ENCODE assay signal across 11 cellular contexts in the genomic region with DNA sequence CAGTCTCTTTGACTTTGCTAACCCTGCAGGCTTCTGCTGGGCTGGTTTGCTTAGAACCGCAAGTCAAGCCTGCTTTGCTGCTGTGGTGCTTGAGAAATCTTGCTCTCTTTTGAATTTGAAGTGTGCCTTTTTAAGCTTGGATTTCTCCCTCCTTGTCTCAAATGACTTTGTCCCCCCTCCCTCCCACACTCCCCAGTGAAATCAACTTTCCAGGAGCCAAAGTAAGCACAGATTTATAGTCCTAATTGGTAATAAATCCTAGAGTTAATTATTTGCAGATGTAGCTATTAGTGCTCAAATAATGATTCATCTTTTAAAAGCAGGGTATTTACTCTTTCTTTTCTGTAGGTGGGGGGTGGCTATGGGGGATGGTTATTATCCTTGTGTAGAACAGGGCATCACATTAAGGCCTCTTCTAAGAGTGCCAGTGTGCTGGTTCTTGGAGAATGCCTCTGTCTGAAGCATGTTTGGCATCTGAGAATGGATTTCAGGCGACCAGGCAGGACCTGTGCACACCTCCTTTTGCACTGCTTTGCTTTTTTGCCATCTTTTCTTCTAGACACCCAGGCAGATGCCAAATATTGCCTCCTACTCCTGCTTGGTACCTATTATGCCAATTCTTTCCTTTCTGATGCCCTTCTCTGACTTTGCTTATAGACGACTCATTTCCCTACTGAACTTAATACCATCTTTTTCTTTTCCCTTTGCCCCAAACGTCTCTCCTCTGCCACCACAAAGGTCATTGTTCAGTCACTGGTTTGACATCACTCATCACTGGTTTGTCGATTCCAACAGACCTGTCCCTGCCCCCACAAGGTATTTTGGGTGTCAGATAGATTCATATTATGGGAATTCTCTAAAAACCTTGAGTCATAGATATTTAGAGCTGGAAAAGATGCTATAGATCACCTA. TPM values are rescaled to one million over a fixed set of nuclear protein-coding genes. Genes with fewer than 3 reads are reported as not detected.
DNase-seq lines count a peak whose midpoint lies in the region; ATAC-seq and TF ChIP-seq lines count a peak whose summit lies in the region.
"Had no signal": no experiment of that assay in that cellular context is flagged by ENCODE, and none has a peak within 500 bp of the region (broad histone marks: within the 10 kb centered on the region; RNA-seq: fewer than 3 reads in every experiment).

No MANE protein-coding gene starts in this region.

- peak; percentile 58 for ATAC-seq in activated CD4-positive, alpha-beta T cell treated with anti-CD3 and anti-CD28 coated beads for 36 hours
- ATAC-seq: esophagus mucosa had no signal

- no peak overlapping the region for H3K4me3 Mint-ChIP-seq in activated CD4-positive, alpha-beta T cell treated with anti-CD3 and anti-CD28 coated beads for 36 hours
- no peak overlapping the region for H3K4me3 Mint-ChIP-seq in activated CD4-positive, alpha-beta T cell treated with anti-CD3 and anti-CD28 coated beads, Interleukin-2, amount 10 ng/mL, durations not matched to agents 24 days and 14 days
- H3K4me3 Mint-ChIP-seq in endothelial cell (ENCODE audit: unreplicated experiment): no peak overlapping the region

- H3K9me3 Mint-ChIP-seq in activated CD4-positive, alpha-beta T cell treated with anti-CD3 and anti-CD28 coated beads for 36 hours (ENCODE audit: low read depth): no peaks in the 10 kb centered on the region
- no peaks in the 10 kb centered on the region for H3K9me3 Mint-ChIP-seq in activated CD4-positive, alpha-beta T cell treated with anti-CD3 and anti-CD28 coated beads, Interleukin-2, amount 10 ng/mL, durations not matched to agents 24 days and 14 days
- H3K9me3 Mint-ChIP-seq in endothelial cell (ENCODE audit: unreplicated experiment): no peaks in the 10 kb centered on the region

- peaks cover 7 to 10% of the 10 kb centered on the region in 2 donors for H3K4me1 ChIP-seq in uterus
- H3K4me1 ChIP-seq: BLaER1 treated with 17β-estradiol and CSF1 and Interleukin-3, amounts not matched to agents 10 nM and 100 nM had no signal

- CTCF ChIA-PET in activated CD4-positive, alpha-beta T cell treated with anti-CD3 and anti-CD28 coated beads for 36 hours (lab: Charles Lee): interaction anchor here (1.1 kb wide), 1 partner anchor 380 kb away, joined by 3 read pairs; no protein-coding TSS in a partner anchor

- POLR2A ChIA-PET in activated CD4-positive, alpha-beta T cell treated with anti-CD3 and anti-CD28 coated beads for 36 hours (lab: Charles Lee): no interaction called here

- no peak for DNase-seq in activated CD4-positive, alpha-beta T cell treated with anti-CD3 and anti-CD28 coated beads for 36 hours
- no peak for DNase-seq in activated CD4-positive, alpha-beta T cell treated with anti-CD3 and anti-CD28 coated beads, Interleukin-2, amount 10 ng/mL, durations not matched to agents 24 days and 14 days
- peak; percentile 66 for DNase-seq in NCI-H524 treated with DMSO at 0.1 percent for 48 hours (lab: John Stamatoyannopoulos, UW)
- DNase-seq in fibroblast of the conjunctiva (ENCODE audit: low read depth): peak; percentile 62
- peak; percentile 53 to 86 for DNase-seq in uterus
- DNase-seq in DMS114 treated with DMSO at 0.1 percent for 48 hours (lab: John Stamatoyannopoulos, UW; ENCODE audit: unreplicated experiment): no peak
- no peak for DNase-seq in endothelial cell (ENCODE audit: low spot score)
- no peak for DNase-seq in NOMO-1 (lab: John Stamatoyannopoulos, UW; ENCODE audit: unreplicated experiment in 2 of 2)
- DNase-seq: activated effector memory CD4-positive, alpha-beta T cell treated with anti-CD3 and anti-CD28 coated beads, Interleukin-2, amount 50 U/mL, for 16 hours had no signal

- no peaks in the 10 kb centered on the region for H3K27me3 ChIP-seq in uterus
- H3K27me3 ChIP-seq: BLaER1 treated with 17β-estradiol and CSF1 and Interleukin-3, amounts not matched to agents 10 nM and 100 nM had no signal

- no peaks in the 10 kb centered on the region for H3K36me3 ChIP-seq in uterus
- H3K36me3 ChIP-seq: BLaER1 treated with 17β-estradiol and CSF1 and Interleukin-3, amounts not matched to agents 10 nM and 100 nM had no signal

- H3K27ac Mint-ChIP-seq in activated CD4-positive, alpha-beta T cell treated with anti-CD3 and anti-CD28 coated beads for 36 hours: no peak overlapping the region
- H3K27ac Mint-ChIP-seq in activated CD4-positive, alpha-beta T cell treated with anti-CD3 and anti-CD28 coated beads, Interleukin-2, amount 10 ng/mL, durations not matched to agents 24 days and 14 days: no peak overlapping the region
- H3K27ac Mint-ChIP-seq in endothelial cell (ENCODE audit: unreplicated experiment): no peak overlapping the region

- H3K9me3 ChIP-seq in uterus: no peaks in the 10 kb centered on the region
- H3K9me3 ChIP-seq: BLaER1 treated with 17β-estradiol and CSF1 and Interleukin-3, amounts not matched to agents 10 nM and 100 nM had no signal

- H3K27ac ChIP-seq in uterus: peak overlapping the region; percentile 78 to 82
- H3K27ac ChIP-seq: BLaER1 treated with 17β-estradiol and CSF1 and Interleukin-3, amounts not matched to agents 10 nM and 100 nM had no signal

- peaks cover 3% of the 10 kb centered on the region for H3K4me1 Mint-ChIP-seq in activated CD4-positive, alpha-beta T cell treated with anti-CD3 and anti-CD28 coated beads for 36 hours
- peaks cover 3% of the 10 kb centered on the region for H3K4me1 Mint-ChIP-seq in activated CD4-positive, alpha-beta T cell treated with anti-CD3 and anti-CD28 coated beads, Interleukin-2, amount 10 ng/mL, durations not matched to agents 24 days and 14 days
- H3K4me1 Mint-ChIP-seq in endothelial cell (ENCODE audit: unreplicated experiment): no peaks in the 10 kb centered on the region

- intact Hi-C loops in activated CD4-positive, alpha-beta T cell treated with anti-CD3 and anti-CD28 coated beads for 36 hours (cut with DNase I, micrococcal nuclease): no loop called here
- intact Hi-C loops in activated CD4-positive, alpha-beta T cell treated with anti-CD3 and anti-CD28 coated beads, Interleukin-2, amount 10 ng/mL, durations not matched to agents 24 days and 14 days (cut with micrococcal nuclease): no loop called here
- intact Hi-C loops in uterus (cut with DNase I; ENCODE audit: low total_unique reads): no loop called here

- TF ChIP-seq CTCF in uterus (IDR thresholded peaks at IDR 0.05) (no peak), endothelial cell (IDR thresholded peaks at IDR 0.05; ENCODE audit: unreplicated experiment) (no peak)

- TF ChIP-seq POLR2A in uterus (IDR thresholded peaks at IDR 0.05): no peak

- no peak overlapping the region for H3K4me3 ChIP-seq in uterus
- H3K4me3 ChIP-seq: BLaER1 treated with 17β-estradiol and CSF1 and Interleukin-3, amounts not matched to agents 10 nM and 100 nM had no signal

- no peaks in the 10 kb centered on the region for H3K36me3 Mint-ChIP-seq in activated CD4-positive, alpha-beta T cell treated with anti-CD3 and anti-CD28 coated beads for 36 hours (ENCODE audit: low read depth)
- no peaks in the 10 kb centered on the region for H3K36me3 Mint-ChIP-seq in activated CD4-positive, alpha-beta T cell treated with anti-CD3 and anti-CD28 coated beads, Interleukin-2, amount 10 ng/mL, durations not matched to agents 24 days and 14 days (ENCODE audit: low read depth)
- H3K36me3 Mint-ChIP-seq in endothelial cell (ENCODE audit: low read depth, unreplicated experiment): no peaks in the 10 kb centered on the region

- peaks cover 16% of the 10 kb centered on the region for H3K27me3 Mint-ChIP-seq in activated CD4-positive, alpha-beta T cell treated with anti-CD3 and anti-CD28 coated beads for 36 hours
- H3K27me3 Mint-ChIP-seq in activated CD4-positive, alpha-beta T cell treated with anti-CD3 and anti-CD28 coated beads, Interleukin-2, amount 10 ng/mL, durations not matched to agents 24 days and 14 days: peaks cover 25% of the 10 kb centered on the region
- H3K27me3 Mint-ChIP-seq in endothelial cell (ENCODE audit: unreplicated experiment): peaks cover 2% of the 10 kb centered on the region

RNA-seq across cellular contexts. Expression of gene CLDN11, which starts 50.7 kb away (rescaled TPM):
- total RNA-seq in activated CD4-positive, alpha-beta T cell treated with anti-CD3 and anti-CD28 coated beads for 36 hours: not detected
- not detected in 2 replicates for total RNA-seq in activated CD4-positive, alpha-beta T cell treated with anti-CD3 and anti-CD28 coated beads, Interleukin-2, amount 10 ng/mL, durations not matched to agents 24 days and 14 days
- total RNA-seq in uterus: 10 to 100 TPM in 3 of 4 donors, 1 to 10 TPM in 1; 5.4 to 73.2 (median 19.9) TPM
- 1.8 TPM for total RNA-seq in endothelial cell (ENCODE audit: unreplicated experiment)

Comparison
In these comparisons a context has a peak if more than half of its experiments do, and no peak if none do; other contexts are left out.
1. DNase-seq: peak in NCI-H524 treated with DMSO at 0.1 percent for 48 hours (single experiment), fibroblast of the conjunctiva (single experiment) and uterus (2 of 2); none in activated CD4-positive, alpha-beta T cell treated with anti-CD3 and anti-CD28 coated beads for 36 hours (single experiment), activated CD4-positive, alpha-beta T cell treated with anti-CD3 and anti-CD28 coated beads, Interleukin-2, amount 10 ng/mL, durations not matched to agents 24 days and 14 days (single experiment), DMS114 treated with DMSO at 0.1 percent for 48 hours (single experiment), endothelial cell (single experiment) and NOMO-1 (0 of 2).